In genomic region chr4:153064571-153064970, GRCh38 we compare ENCODE assay signal across 1 cellular context.
TF ChIP-seq lines count a peak whose summit lies in the region.

No MANE protein-coding gene starts in this region.

TF ChIP-seq in K562, 482 proteins besides CTCF, POLR2A, EP300 and RAD21:
- TF ChIP-seq ZNF384 (IDR thresholded peaks at IDR 0.05; ENCODE audit: low read depth, low read length) (no peak), ZFP30 (CRISPR knock-in tag; IDR thresholded peaks at IDR 0.05; ENCODE audit: borderline replicate concordance) (no peak)
TF ChIP-seq in K562: peak in this region for 0.
